ENCODE assay signal across 11 cellular contexts in genomic region chr9:69044226-69045219, GRCh38. TPM values are rescaled to one million over a fixed set of nuclear protein-coding genes. Genes with fewer than 3 reads are reported as not detected.
DNase-seq lines count a peak whose midpoint lies in the region; ATAC-seq and TF ChIP-seq lines count a peak whose summit lies in the region.
"Had no signal": no experiment of that assay in that cellular context is flagged by ENCODE, and none has a peak within 500 bp of the region (broad histone marks: within the 10 kb centered on the region; RNA-seq: fewer than 3 reads in every experiment).

No MANE protein-coding gene starts in this region.

- no peaks in the 10 kb centered on the region for H3K9me3 Mint-ChIP-seq in T-helper 1 cell treated with Interleukin-12 subunit alpha and Interleukin-12 subunit beta and Interleukin-4 antibody, amounts not matched to agents 30 μg/mL and 1 μg/mL, for 36 hours

- DNase-seq in NCI-H2029 (lab: John Stamatoyannopoulos, UW) (peak; percentile 49), NCI-H2029 treated with DMSO at 0.1 percent for 48 hours (lab: John Stamatoyannopoulos, UW) (no peak), fibroblast of the aortic adventitia (ENCODE audit: low read depth) (peak; percentile 20), retina (peak; percentile 24), NCI-H2107 (lab: John Stamatoyannopoulos, UW) (no peak), DMS 273 treated with DMSO at 0.1 percent for 48 hours (lab: John Stamatoyannopoulos, UW) (no peak)
- DNase-seq: pancreas had no signal

- no peaks in the 10 kb centered on the region for H3K27me3 Mint-ChIP-seq in T-helper 1 cell treated with Interleukin-12 subunit alpha and Interleukin-12 subunit beta and Interleukin-4 antibody, amounts not matched to agents 30 μg/mL and 1 μg/mL, for 36 hours (ENCODE audit: low read depth)

- no peak overlapping the region for H3K4me3 ChIP-seq in fibroblast of the aortic adventitia (ENCODE audit: low read depth, low read length)
- H3K4me3 ChIP-seq: pancreas, thoracic aorta had no signal

- peaks cover 21% of the 10 kb centered on the region for H3K4me1 Mint-ChIP-seq in T-helper 1 cell treated with Interleukin-12 subunit alpha and Interleukin-12 subunit beta and Interleukin-4 antibody, amounts not matched to agents 30 μg/mL and 1 μg/mL, for 36 hours (ENCODE audit: low read depth)

- H3K36me3 Mint-ChIP-seq in T-helper 1 cell treated with Interleukin-12 subunit alpha and Interleukin-12 subunit beta and Interleukin-4 antibody, amounts not matched to agents 30 μg/mL and 1 μg/mL, for 36 hours (ENCODE audit: low read depth) = peaks cover 10% of the 10 kb centered on the region

- TF ChIP-seq CTCF in fibroblast of the aortic adventitia (IDR thresholded peaks at IDR 0.05; ENCODE audit: insufficient read depth, low read length) = no peak

- ATAC-seq in GM19328 (IDR thresholded peaks at IDR 0.05; ENCODE audit: unreplicated experiment) = no peak

- peak overlapping the region; percentile 36 for H3K27ac Mint-ChIP-seq in T-helper 1 cell treated with Interleukin-12 subunit alpha and Interleukin-12 subunit beta and Interleukin-4 antibody, amounts not matched to agents 30 μg/mL and 1 μg/mL, for 36 hours

- peak overlapping the region; percentile 25 for H3K4me3 Mint-ChIP-seq in T-helper 1 cell treated with Interleukin-12 subunit alpha and Interleukin-12 subunit beta and Interleukin-4 antibody, amounts not matched to agents 30 μg/mL and 1 μg/mL, for 36 hours

RNA-seq across cellular contexts. Expression of gene FXN, which starts 9.0 kb away (rescaled TPM):
- 2.4 and 8.7 TPM in 2 replicates for total RNA-seq in fibroblast of the aortic adventitia (ENCODE audit: low replicate concordance)

RNA-seq across cellular contexts. Expression of gene PRKACG, which starts 30.6 kb away (rescaled TPM):
- total RNA-seq in fibroblast of the aortic adventitia (ENCODE audit: low replicate concordance) = not detected in 2 replicates
- total RNA-seq: pancreas; T-helper 2 cell treated with Interferon-gamma antibody and Interleukin-4, amounts not matched to agents 100 ng/mL and 5 ng/mL, for 36 hours; thoracic aorta had no signal

Comparison
In these comparisons a context has a peak if more than half of its experiments do, and no peak if none do; other contexts are left out.
1. DNase-seq: peak in NCI-H2029 (single experiment), fibroblast of the aortic adventitia (single experiment) and retina (single experiment); none in NCI-H2029 treated with DMSO at 0.1 percent for 48 hours (single experiment), NCI-H2107 (single experiment) and DMS 273 treated with DMSO at 0.1 percent for 48 hours (single experiment).